ENCODE assay signal across 8 cellular contexts in the genomic region with DNA sequence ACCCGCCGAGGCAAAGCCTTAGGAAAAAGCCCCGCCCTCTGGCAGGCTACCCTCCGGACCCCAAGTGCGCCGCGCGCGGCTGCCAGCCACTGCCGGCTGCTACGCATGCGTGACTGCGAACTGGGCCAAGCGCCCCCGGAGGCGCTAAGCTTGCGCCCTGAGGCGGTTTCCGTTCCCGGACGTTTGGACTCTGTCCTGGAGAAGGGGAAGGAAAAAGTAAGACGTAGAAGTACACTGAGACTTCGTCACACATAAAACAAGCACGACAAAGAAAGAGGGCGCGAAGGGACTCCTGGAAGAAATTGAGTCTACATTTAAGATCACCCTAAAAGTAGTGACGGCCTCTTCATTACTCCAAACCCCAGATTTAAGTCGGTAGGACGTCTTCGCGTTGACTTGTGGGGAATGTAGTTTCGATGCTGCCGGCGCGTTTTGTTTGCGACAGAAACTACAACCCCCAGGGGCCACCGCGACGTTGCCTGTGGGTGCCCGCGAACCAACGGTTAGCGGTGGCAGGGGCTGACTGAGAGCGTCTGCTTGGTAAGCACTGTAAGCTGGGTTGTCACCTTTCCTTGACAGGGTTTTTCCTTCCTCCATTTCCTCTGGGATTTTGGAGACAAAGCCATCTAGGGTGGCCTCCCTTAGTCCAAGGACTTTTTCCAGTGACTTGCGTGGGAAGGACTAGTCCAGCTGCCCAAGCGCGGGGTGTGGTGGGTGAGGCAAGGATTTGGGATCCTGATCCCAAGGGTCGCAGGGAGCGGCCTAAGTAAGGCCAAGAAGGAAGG.
DNase-seq lines count a peak whose midpoint lies in the region; ATAC-seq and TF ChIP-seq lines count a peak whose summit lies in the region.

Gene CEP57L1 (plus strand): TSS at position 472 of the 785 bp plus-strand sequence. CDS start 49,715 bp downstream, outside the sequence.

- TF ChIP-seq CTCF in AG09319 (IDR thresholded peaks at IDR 0.05; ENCODE audit: low read depth, low read length), result peak; percentile 12

- ATAC-seq in GM19023 (IDR thresholded peaks at IDR 0.05; ENCODE audit: unreplicated experiment) (peak; percentile 79), HG03280 (IDR thresholded peaks at IDR 0.05; ENCODE audit: unreplicated experiment) (peak; percentile 77)
- peak; percentile 74 to 80 for ATAC-seq in activated CD4-positive, CD25-positive, alpha-beta regulatory T cell treated with anti-CD3 and anti-CD28 coated beads, Interleukin-2, amount 50 U/mL, for 24 hours

- DNase-seq in AG09319 (ENCODE audit: extremely low read depth, low read depth), result peak; percentile 92
- peak; percentile 95 for DNase-seq in NCI-H446 treated with DMSO at 0.1 percent for 48 hours (lab: John Stamatoyannopoulos, UW)
- peak; percentile 98 for DNase-seq in cerebellar cortex (ENCODE audit: low spot score)
- DNase-seq in iris pigment epithelial cell (ENCODE audit: low read depth), result peak; percentile 98
- DNase-seq in stimulated activated CD4-positive, alpha-beta T cell treated with anti-CD3 and anti-CD28 coated beads, Interleukin-12 subunit alpha, Interleukin-12 subunit beta, amount 100 ng/mL, for 24 hours (ENCODE audit: low read depth in 2 of 2), result peak; percentile 93

Comparison
In these comparisons a context has a peak if more than half of its experiments do, and no peak if none do; other contexts are left out.
1. Peak in every context shown above with its lines: DNase-seq and ATAC-seq.